Comparison of ENCODE assay signal across 8 cellular contexts in genomic region chr1:214427871-214428277, GRCh38.
DNase-seq lines count a peak whose midpoint lies in the region; ATAC-seq and TF ChIP-seq lines count a peak whose summit lies in the region.

No MANE protein-coding gene starts in this region.

- peak; percentile 47 for DNase-seq in NCI-H510A (lab: John Stamatoyannopoulos, UW)
- peak; percentile 26 for DNase-seq in activated CD8-positive, alpha-beta memory T cell treated with anti-CD3 and anti-CD28 coated beads for 4 hours (ENCODE audit: low read depth in 2 of 2)
- peak; percentile 89 to 95 for DNase-seq in foreskin fibroblast
- peak; percentile 15 for DNase-seq in stimulated activated CD8-positive, alpha-beta memory T cell treated with anti-CD3 and anti-CD28 coated beads, Interleukin-12 subunit alpha, Interleukin-12 subunit beta, amount 100 ng/mL, for 4 hours (ENCODE audit: low read depth)
- no peak for DNase-seq in NCI-H1092 (lab: John Stamatoyannopoulos, UW)
- DNase-seq in DMS79 (lab: John Stamatoyannopoulos, UW) = no peak

- ATAC-seq in GM18511 (IDR thresholded peaks at IDR 0.05; ENCODE audit: unreplicated experiment) (peak; percentile 97), HG02840 (IDR thresholded peaks at IDR 0.05; ENCODE audit: low FRiP score, unreplicated experiment) (peak; percentile 93)

- TF ChIP-seq CTCF in foreskin fibroblast (IDR thresholded peaks at IDR 0.05; ENCODE audit: low read depth, low read length) = no peak

- no peak overlapping the region for H3K4me3 ChIP-seq in foreskin fibroblast (ENCODE audit: low read depth in 1 of 2, low read length in 2 of 2)

Comparison
In these comparisons a context has a peak if more than half of its experiments do, and no peak if none do; other contexts are left out.
1. DNase-seq: peak in NCI-H510A (single experiment), activated CD8-positive, alpha-beta memory T cell treated with anti-CD3 and anti-CD28 coated beads for 4 hours (2 of 2), foreskin fibroblast (2 of 2) and stimulated activated CD8-positive, alpha-beta memory T cell treated with anti-CD3 and anti-CD28 coated beads, Interleukin-12 subunit alpha, Interleukin-12 subunit beta, amount 100 ng/mL, for 4 hours (single experiment); none in NCI-H1092 (single experiment) and DMS79 (single experiment).